ENCODE assay signal across 8 cellular contexts in genomic region chr5:69189162-69190086, GRCh38. TPM values are rescaled to one million over a fixed set of nuclear protein-coding genes. Genes with fewer than 3 reads are reported as not detected.
DNase-seq lines count a peak whose midpoint lies in the region; ATAC-seq, FAIRE-seq and TF ChIP-seq lines count a peak whose summit lies in the region.

A gene with protein sequence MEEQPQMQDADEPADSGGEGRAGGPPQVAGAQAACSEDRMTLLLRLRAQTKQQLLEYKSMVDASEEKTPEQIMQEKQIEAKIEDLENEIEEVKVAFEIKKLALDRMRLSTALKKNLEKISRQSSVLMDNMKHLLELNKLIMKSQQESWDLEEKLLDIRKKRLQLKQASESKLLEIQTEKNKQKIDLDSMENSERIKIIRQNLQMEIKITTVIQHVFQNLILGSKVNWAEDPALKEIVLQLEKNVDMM (plus strand): TSS chr5:69189583. CDS start chr5:69189635, 52 bp downstream.

- no peak for TF ChIP-seq CTCF in RWPE1 (conservative IDR thresholded peaks at IDR 0.05; ENCODE audit: low read depth)
- TF ChIP-seq CTCF in fibroblast of lung (conservative IDR thresholded peaks at IDR 0.05 in 1 of 2, IDR thresholded peaks at IDR 0.05 in 1 of 2; ENCODE audit: low read depth in 1 of 2, low read length in 2 of 2) = no peak

- intact Hi-C loops in naive thymus-derived CD4-positive, alpha-beta T cell (cut with micrococcal nuclease) = loop anchor here (1.0 to 2.0 kb wide), 7 partner anchors 22 to 180 kb away; partner anchors contain the start of genes AK6 (in 2 of the 2), CCDC125 (in 2 of the 2), CCNB1 (in 2 of the 2) and CDK7 (in 2 of the 2)

- peak within 1 kb of the TSS; percentile 97 for H3K4me2 ChIP-seq in fibroblast of lung (ENCODE audit: extremely low read depth, insufficient read depth, low read length)

- DNase-seq in ELF-1 (ENCODE audit: low read depth, low spot score) = peak; percentile 96
- peak; percentile 73 for DNase-seq in H54 (ENCODE audit: insufficient read length, low spot score)
- peak; percentile 96 for DNase-seq in LoVo (ENCODE audit: low spot score)
- peak; percentile 97 for DNase-seq in RWPE1 (ENCODE audit: low spot score)
- DNase-seq in activated T-helper 1 cell treated with anti-CD3 and anti-CD28 coated beads, Interleukin-2, amount 50 U/mL, for 16 hours (ENCODE audit: low read depth in 1 of 2, low spot score in 1 of 2) = peak; percentile 76 to 83
- DNase-seq in fibroblast of lung (ENCODE audit: low read depth in 2 of 2) = peak; percentile 85 to 92
- peak; percentile 83 to 92 (median 90) for DNase-seq in naive thymus-derived CD4-positive, alpha-beta T cell
- peak; percentile 88 for DNase-seq in stimulated activated naive B cell treated with anti-CD40 and anti-IgM and Interleukin-4, amounts not matched to agents 10 μg/mL and 1 μg/mL and 100 μg/mL, for 72 hours

- H3K27ac Mint-ChIP-seq in naive thymus-derived CD4-positive, alpha-beta T cell = peak within 1 kb of the TSS; percentile 85 to 96 (median 92)
- H3K27ac Mint-ChIP-seq in stimulated activated naive B cell treated with anti-CD40 and anti-IgM and Interleukin-4, amounts not matched to agents 10 μg/mL and 1 μg/mL and 100 μg/mL, for 72 hours = peak within 1 kb of the TSS; percentile 96

- H3K4me1 ChIP-seq in fibroblast of lung (ENCODE audit: control insufficient read depth, extremely low read depth, insufficient read depth, low read length) = peaks cover 4% of the 10 kb centered on the region
- H3K4me1 ChIP-seq in naive thymus-derived CD4-positive, alpha-beta T cell (ENCODE audit: control insufficient read depth in 2 of 2, insufficient read depth in 2 of 2, low read length in 2 of 2) = peaks cover 9 to 11% of the 10 kb centered on the region in 2 donors

- H2AFZ ChIP-seq in fibroblast of lung (ENCODE audit: low read length) = peak within 1 kb of the TSS; percentile 84

- H3K4me3 ChIP-seq in fibroblast of lung (replicated peaks in 1 of 4; ENCODE audit: control extremely low read depth in 1 of 4, insufficient read depth in 1 of 4, low read depth in 3 of 4, low read length in 4 of 4) = peak within 1 kb of the TSS; percentile 24 to 99 (median 78)
- peak within 1 kb of the TSS; percentile 99 for H3K4me3 ChIP-seq in naive thymus-derived CD4-positive, alpha-beta T cell (ENCODE audit: low read length)

- POLR2A ChIA-PET in RWPE1 (lab: Yijun Ruan, JAX; ENCODE audit: low non-redundant PET) = interaction anchor here (0.6 to 1.2 kb wide), 2 partner anchors 15 to 96 kb away, joined by 3 to 4 read pairs; partner anchors contain the start of gene SLC30A5
- POLR2A ChIA-PET in naive thymus-derived CD4-positive, alpha-beta T cell (lab: Charles Lee) = interaction anchor here (1.0 to 2.4 kb wide), 2 partner anchors 22 to 45 kb away, joined by 6 to 11 read pairs; partner anchors contain the start of genes CCNB1 and CDK7

- peak; percentile 99 for ATAC-seq in naive thymus-derived CD4-positive, alpha-beta T cell
- ATAC-seq in stimulated activated naive B cell treated with anti-CD40 and anti-IgM and Interleukin-4, amounts not matched to agents 10 μg/mL and 1 μg/mL and 100 μg/mL, for 72 hours (replicated peaks) = peak; percentile 92 to 94

- H3K4me1 Mint-ChIP-seq in naive thymus-derived CD4-positive, alpha-beta T cell = peaks cover 0 to 19% (median 16%) of the 10 kb centered on the region in 7 donors
- H3K4me1 Mint-ChIP-seq in stimulated activated naive B cell treated with anti-CD40 and anti-IgM and Interleukin-4, amounts not matched to agents 10 μg/mL and 1 μg/mL and 100 μg/mL, for 72 hours = peaks cover 2 to 17% of the 10 kb centered on the region in 2 donors

- CTCF ChIA-PET in RWPE1 (lab: Yijun Ruan, JAX) = interaction anchor here (0.6 to 2.3 kb wide), 4 partner anchors 96 to 272 kb away, joined by 3 to 11 read pairs (median 4); no protein-coding TSS in a partner anchor
- CTCF ChIA-PET in naive thymus-derived CD4-positive, alpha-beta T cell (lab: Charles Lee) = interaction anchor here (0.6 to 1.0 kb wide), 2 partner anchors 9 to 27 kb away, joined by 3 to 5 read pairs; no protein-coding TSS in a partner anchor

- peak within 1 kb of the TSS; percentile 62 for H3K9ac ChIP-seq in fibroblast of lung (ENCODE audit: insufficient read depth, low read length)

- peak within 1 kb of the TSS; percentile 86 to 96 (median 92) for H3K4me3 Mint-ChIP-seq in naive thymus-derived CD4-positive, alpha-beta T cell
- H3K4me3 Mint-ChIP-seq in stimulated activated naive B cell treated with anti-CD40 and anti-IgM and Interleukin-4, amounts not matched to agents 10 μg/mL and 1 μg/mL and 100 μg/mL, for 72 hours = peak within 1 kb of the TSS; percentile 92 to 94

- TF ChIP-seq POLR2A in H54 (IDR thresholded peaks at IDR 0.05; ENCODE audit: low read depth, low read length) = peak; percentile 48

- H4K20me1 ChIP-seq in fibroblast of lung (ENCODE audit: control insufficient read depth, extremely low read depth, insufficient read depth, low read length) = no peaks in the 10 kb centered on the region

- no peaks in the 10 kb centered on the region for H3K9me3 Mint-ChIP-seq in naive thymus-derived CD4-positive, alpha-beta T cell
- no peaks in the 10 kb centered on the region for H3K9me3 Mint-ChIP-seq in stimulated activated naive B cell treated with anti-CD40 and anti-IgM and Interleukin-4, amounts not matched to agents 10 μg/mL and 1 μg/mL and 100 μg/mL, for 72 hours

- H3K36me3 Mint-ChIP-seq in naive thymus-derived CD4-positive, alpha-beta T cell = peaks cover 0 to 4% (median 2%) of the 10 kb centered on the region in 5 donors
- H3K36me3 Mint-ChIP-seq in stimulated activated naive B cell treated with anti-CD40 and anti-IgM and Interleukin-4, amounts not matched to agents 10 μg/mL and 1 μg/mL and 100 μg/mL, for 72 hours = no peaks in the 10 kb centered on the region

- H3K36me3 ChIP-seq in fibroblast of lung (ENCODE audit: control insufficient read depth, insufficient read depth, low read length) = no peaks in the 10 kb centered on the region
- H3K36me3 ChIP-seq in naive thymus-derived CD4-positive, alpha-beta T cell (ENCODE audit: control insufficient read depth in 2 of 3, insufficient read depth in 3 of 3, low read length in 3 of 3) = peaks cover 0 to 7% (median 0%) of the 10 kb centered on the region in 3 experiments

- no peaks in the 10 kb centered on the region for H3K27me3 Mint-ChIP-seq in naive thymus-derived CD4-positive, alpha-beta T cell
- no peaks in the 10 kb centered on the region for H3K27me3 Mint-ChIP-seq in stimulated activated naive B cell treated with anti-CD40 and anti-IgM and Interleukin-4, amounts not matched to agents 10 μg/mL and 1 μg/mL and 100 μg/mL, for 72 hours

- no peaks in the 10 kb centered on the region for H3K9me3 ChIP-seq in fibroblast of lung (ENCODE audit: control insufficient read depth, insufficient read depth, low read depth, low read length)
- H3K9me3 ChIP-seq in naive thymus-derived CD4-positive, alpha-beta T cell (ENCODE audit: control insufficient read depth in 2 of 3, low read length in 3 of 3) = no peaks in the 10 kb centered on the region

- H3K79me2 ChIP-seq in fibroblast of lung (ENCODE audit: control insufficient read depth, insufficient read depth, low read length) = peaks cover 1% of the 10 kb centered on the region

- peak within 1 kb of the TSS; percentile 96 for H3K27ac ChIP-seq in RWPE1
- H3K27ac ChIP-seq in fibroblast of lung (ENCODE audit: insufficient read depth, low read length) = peak within 1 kb of the TSS; percentile 80
- H3K27ac ChIP-seq in naive thymus-derived CD4-positive, alpha-beta T cell (ENCODE audit: low read depth, low read length) = peak within 1 kb of the TSS; percentile 75

- H3K27me3 ChIP-seq in fibroblast of lung (ENCODE audit: control insufficient read depth, insufficient read depth, low read length) = no peaks in the 10 kb centered on the region
- no peaks in the 10 kb centered on the region for H3K27me3 ChIP-seq in naive thymus-derived CD4-positive, alpha-beta T cell (ENCODE audit: control insufficient read depth in 2 of 2, insufficient read depth in 2 of 2, low read length in 2 of 2)

- no peak for FAIRE-seq in H54 (lab: Jason Lieb, UNC)

RNA-seq across cellular contexts. Expression of the gene that starts here (rescaled TPM):
- 4.1 and 10.9 TPM in 2 replicates for total RNA-seq in fibroblast of lung
- polyA plus RNA-seq in fibroblast of lung = 7.1 and 16.6 TPM in 2 replicates
- 9.4 and 18.3 TPM in 2 replicates for polyA plus RNA-seq in fibroblast of lung (2012)
- 0.47 and 3.7 TPM in 2 replicates for polyA minus RNA-seq in fibroblast of lung (ENCODE audit: low replicate concordance)
- 10 to 100 TPM in 1 of 5 experiments, 1 to 10 TPM in 4; 3.4 to 25.3 (median 8.2) TPM for total RNA-seq in naive thymus-derived CD4-positive, alpha-beta T cell
- polyA plus RNA-seq in naive thymus-derived CD4-positive, alpha-beta T cell = 10 to 100 TPM in 1 of 2 donors, 1 to 10 TPM in 1; 7.4 to 10.5 TPM

Comparison
In these comparisons a context has a peak if more than half of its experiments do, and no peak if none do; other contexts are left out.
1. Peak in every context shown above with its lines: DNase-seq, ATAC-seq, H3K4me3 ChIP-seq and H3K27ac ChIP-seq.